In the genomic region with DNA sequence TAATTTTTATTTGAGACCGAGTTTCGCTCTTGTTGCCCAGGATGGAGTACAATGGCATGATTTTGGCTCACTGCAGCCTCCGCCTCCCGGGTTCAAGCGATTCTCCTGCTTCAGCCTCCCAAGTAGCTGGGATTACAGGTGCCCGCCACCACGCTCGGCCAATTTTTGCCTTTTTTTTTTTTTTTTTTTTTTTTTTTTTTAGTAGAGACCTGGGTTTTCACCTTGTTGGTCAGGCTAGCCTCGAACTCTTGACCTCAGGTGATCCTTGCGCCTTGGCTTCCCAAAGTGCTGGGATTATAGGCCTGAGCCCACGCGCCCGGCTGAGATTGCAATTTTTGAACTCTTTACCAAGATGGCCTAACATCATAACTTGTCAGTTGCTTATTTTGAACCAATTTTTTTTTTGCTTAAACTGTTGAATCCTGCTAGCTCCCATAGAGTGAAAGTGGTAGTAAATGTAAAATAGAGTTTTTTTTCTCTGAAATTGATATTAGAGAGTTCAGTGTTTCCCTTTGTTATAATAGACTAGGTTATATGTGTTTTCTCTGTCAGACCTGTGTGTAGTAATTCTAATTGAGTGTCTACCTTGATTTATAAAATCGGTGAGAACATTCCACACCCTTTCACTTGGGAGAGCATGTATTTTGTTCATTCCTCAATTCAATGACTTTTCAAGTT, we compare ENCODE assay signal across 8 cellular contexts. TPM values are rescaled to one million over a fixed set of nuclear protein-coding genes. Genes with fewer than 3 reads are reported as not detected.
DNase-seq lines count a peak whose midpoint lies in the region; ATAC-seq and TF ChIP-seq lines count a peak whose summit lies in the region.

No MANE protein-coding gene starts in this region.

- intact Hi-C loops in left colon (cut with DNase I, micrococcal nuclease): no loop called here

- ATAC-seq in left colon (no peak), foreskin keratinocyte (no peak)

- H3K4me2 ChIP-seq in KMS-11: peak overlapping the region; percentile 72

- peak overlapping the region; percentile 93 for H3K4me3 Mint-ChIP-seq in nephron progenitor cell

- H3K79me2 ChIP-seq in KMS-11 (ENCODE audit: insufficient read depth, low read depth): peaks cover 88% of the 10 kb centered on the region

- no peak for DNase-seq in AG10803 (ENCODE audit: low read depth)
- no peak for DNase-seq in coronary artery (ENCODE audit: low spot score)
- no peak for DNase-seq in nephron progenitor cell
- no peak for DNase-seq in amniotic stem cell (lab: John Stamatoyannopoulos, UW)
- no peak for DNase-seq in SKM-1 treated with dmso at 0.1 percent for 144 hours (lab: John Stamatoyannopoulos, UW; ENCODE audit: unreplicated experiment)
- no peak for DNase-seq in left colon
- no peak for DNase-seq in foreskin keratinocyte

- no peaks in the 10 kb centered on the region for H3K27me3 ChIP-seq in KMS-11 (ENCODE audit: insufficient read depth, low read depth)
- no peaks in the 10 kb centered on the region for H3K27me3 ChIP-seq in foreskin keratinocyte

- peak overlapping the region; percentile 99; the same call in 1 of the 2 replicates for H3K9ac ChIP-seq in KMS-11

- peaks cover 23% of the 10 kb centered on the region for H3K9me3 Mint-ChIP-seq in nephron progenitor cell

- TF ChIP-seq CTCF in AG10803 (conservative IDR thresholded peaks at IDR 0.05; ENCODE audit: low read length): no peak
- TF ChIP-seq CTCF in KMS-11 (conservative IDR thresholded peaks at IDR 0.05; ENCODE audit: low read depth, low read length): no peak
- no peak for TF ChIP-seq CTCF in coronary artery (IDR thresholded peaks at IDR 0.05)
- no peak for TF ChIP-seq CTCF in nephron progenitor cell (IDR thresholded peaks at IDR 0.05)
- TF ChIP-seq CTCF in foreskin keratinocyte (conservative IDR thresholded peaks at IDR 0.05): no peak

- no peak overlapping the region for H3K27ac Mint-ChIP-seq in nephron progenitor cell

- H3K27me3 Mint-ChIP-seq in nephron progenitor cell (ENCODE audit: low read depth, poor library complexity): no peaks in the 10 kb centered on the region

- peaks cover 52% of the 10 kb centered on the region for H4K20me1 ChIP-seq in KMS-11 (ENCODE audit: insufficient read depth)

- H3K27ac ChIP-seq in KMS-11 (peak overlapping the region; percentile 99; the same call in 1 of the 2 replicates), coronary artery (no peak overlapping the region), foreskin keratinocyte (no peak overlapping the region)

- H2AFZ ChIP-seq in KMS-11 (ENCODE audit: low read depth): no peak overlapping the region

- H3K4me3 ChIP-seq in AG10803 (ENCODE audit: low read length) (peak overlapping the region; percentile 96), KMS-11 (IDR thresholded peaks at IDR 0.05; ENCODE audit: insufficient read depth, low read depth, low read length) (no peak overlapping the region), coronary artery (peak overlapping the region; percentile 98)

- H3K4me1 ChIP-seq in KMS-11 (ENCODE audit: low read depth, poor library complexity, severe bottlenecking): peaks cover 50% of the 10 kb centered on the region
- H3K4me1 ChIP-seq in foreskin keratinocyte: peaks cover 18% of the 10 kb centered on the region

- peaks cover 59% of the 10 kb centered on the region for H3K36me3 Mint-ChIP-seq in nephron progenitor cell (ENCODE audit: low read depth)

- peaks cover 15% of the 10 kb centered on the region for H3K36me3 ChIP-seq in KMS-11 (ENCODE audit: insufficient read depth)

- peaks cover 47% of the 10 kb centered on the region for H3K4me1 Mint-ChIP-seq in nephron progenitor cell

RNA-seq across cellular contexts. Expression of gene GPBP1, which starts 3.8 kb away (rescaled TPM):
- total RNA-seq in left colon (10 to 100 TPM; 51.3 to 63.2 TPM), foreskin keratinocyte (49.5 and 53.5 TPM in 2 replicates)
- polyA plus RNA-seq in foreskin keratinocyte: 24.7 and 30.2 TPM in 2 replicates
